ENCODE assay signal across 1 cellular context in genomic region chr17:57909548-57909947, GRCh38.
TF ChIP-seq lines count a peak whose summit lies in the region.

No MANE protein-coding gene starts in this region.

TF ChIP-seq in WTC11, 78 proteins besides CTCF, POLR2A, EP300 and RAD21:
- TF ChIP-seq PRDM15 (CRISPR knock-in tag; IDR thresholded peaks at IDR 0.05) (no peak), SMAD3 (CRISPR knock-in tag; IDR thresholded peaks at IDR 0.05; ENCODE audit: borderline replicate concordance) (no peak), RORB (CRISPR knock-in tag; IDR thresholded peaks at IDR 0.05) (no peak), GABPB1 (CRISPR knock-in tag; IDR thresholded peaks at IDR 0.05) (no peak), JAZF1 (CRISPR knock-in tag; IDR thresholded peaks at IDR 0.05) (no peak), RELA (CRISPR knock-in tag; IDR thresholded peaks at IDR 0.05; ENCODE audit: borderline replicate concordance) (no peak), PRRX2 (CRISPR knock-in tag; IDR thresholded peaks at IDR 0.05) (no peak), CDX4 (CRISPR knock-in tag; IDR thresholded peaks at IDR 0.05; ENCODE audit: borderline replicate concordance) (no peak), ZNF416 (CRISPR knock-in tag; IDR thresholded peaks at IDR 0.05) (no peak), ERG (CRISPR knock-in tag; IDR thresholded peaks at IDR 0.05) (no peak), ZNF232 (CRISPR knock-in tag; IDR thresholded peaks at IDR 0.05) (no peak), ATF1 (CRISPR knock-in tag; IDR thresholded peaks at IDR 0.05) (no peak), ETV6 (CRISPR knock-in tag; IDR thresholded peaks at IDR 0.05) (no peak)
